ENCODE assay signal across 19 cellular contexts in genomic region chr5:95235439-95235982, GRCh38. TPM values are rescaled to one million over a fixed set of nuclear protein-coding genes. Genes with fewer than 3 reads are reported as not detected.
DNase-seq lines count a peak whose midpoint lies in the region; ATAC-seq, FAIRE-seq and TF ChIP-seq lines count a peak whose summit lies in the region.
"Had no signal": no experiment of that assay in that cellular context is flagged by ENCODE, and none has a peak within 500 bp of the region (broad histone marks: within the 10 kb centered on the region; RNA-seq: fewer than 3 reads in every experiment).

No MANE protein-coding gene starts in this region.

- BruUV-seq in IMR-90 (replicated peaks; lab: Mats Ljungman, UMichigan) (no TSS peak), K562 (replicated peaks; lab: Mats Ljungman, UMichigan) (no TSS peak)

- no peaks in the 10 kb centered on the region for H3K79me1 ChIP-seq in IMR-90 (ENCODE audit: low read depth in 1 of 2, low read length in 2 of 2)

- no peak overlapping the region for H2AFZ ChIP-seq in IMR-90 (replicated peaks; ENCODE audit: low read length, poor library complexity)
- H2AFZ ChIP-seq in K562 (ENCODE audit: low read depth, low read length), result no peak overlapping the region
- H2AFZ ChIP-seq: GM23338 had no signal

- no peak overlapping the region for H3K56ac ChIP-seq in IMR-90 (ENCODE audit: extremely low read depth, insufficient read depth, low read length)

- CTCF ChIA-PET in A549 (lab: Yijun Ruan, JAX), result no interaction called here
- CTCF ChIA-PET in IMR-90 (lab: Yijun Ruan, JAX), result no interaction called here
- CTCF ChIA-PET in K562 (lab: Yijun Ruan, JAX; ENCODE audit: low intra/inter-chr PET ratio), result no interaction called here

- intact Hi-C loops in IMR-90 (cut with micrococcal nuclease), result no loop called here
- intact Hi-C loops in K562 (cut with micrococcal nuclease), result loop anchor here (10.0 kb wide), 1 partner anchor 271 kb away; no protein-coding TSS in a partner anchor

- H4K20me1 ChIP-seq in IMR-90 (ENCODE audit: insufficient read depth, low read length) (no peaks in the 10 kb centered on the region), K562 (replicated peaks; ENCODE audit: control insufficient read depth, insufficient read depth, low read length) (0 out of 2 replicates have a peak, but pooled peaks cover 2% of the 10 kb centered on the region)
- H4K20me1 ChIP-seq: BLaER1 had no signal

- TF ChIP-seq POLR2A in A549 (IDR thresholded peaks at IDR 0.05; ENCODE audit: low read length) (no peak), IMR-90 (IDR thresholded peaks at IDR 0.05; ENCODE audit: low read depth, low read length) (no peak), K562 (conservative IDR thresholded peaks at IDR 0.05) (no peak)

- no peaks in the 10 kb centered on the region for H3K36me3 ChIP-seq in IMR-90 (ENCODE audit: control insufficient read depth, insufficient read depth, low read length)
- no peaks in the 10 kb centered on the region for H3K36me3 ChIP-seq in K562 (ENCODE audit: control insufficient read depth, insufficient read depth, low read length)
- H3K36me3 ChIP-seq: BLaER1 had no signal

- H3K4me2 ChIP-seq in A549 (no peak overlapping the region), IMR-90 (ENCODE audit: low read depth, low read length) (no peak overlapping the region), K562 (ENCODE audit: insufficient read depth, low read length) (no peak overlapping the region)
- H3K4me2 ChIP-seq: BLaER1, GM23338 had no signal

- in situ Hi-C loops in IMR-90 (cut with MboI; ENCODE audit: low sequenced_read_pairs) (no loop called here), K562 (cut with MboI) (no loop called here)

- H3K4me3 ChIP-seq in A549, result no peak overlapping the region
- H3K4me3 ChIP-seq in IMR-90 (ENCODE audit: insufficient read depth, low read depth, low read length), result no peak overlapping the region
- H3K4me3 ChIP-seq in K562, result no peak overlapping the region
- H3K4me3 ChIP-seq: BLaER1, GM23338 had no signal

- no peaks in the 10 kb centered on the region for H3K4me1 ChIP-seq in A549
- no peaks in the 10 kb centered on the region for H3K4me1 ChIP-seq in IMR-90 (ENCODE audit: control insufficient read depth, insufficient read depth, low read length)
- H3K4me1 ChIP-seq in K562 (replicated peaks in 1 of 2; ENCODE audit: control insufficient read depth in 2 of 2, insufficient read depth in 2 of 2, low read length in 2 of 2), result no peaks in the 10 kb centered on the region
- H3K4me1 ChIP-seq: BLaER1 had no signal

- no peak overlapping the region for H2BK120ac ChIP-seq in IMR-90 (ENCODE audit: low read depth, low read length)

- H2BK15ac ChIP-seq in IMR-90 (ENCODE audit: low read depth, low read length), result no peak overlapping the region

- H3K79me2 ChIP-seq in K562 (ENCODE audit: control insufficient read depth, insufficient read depth, low read length), result no peaks in the 10 kb centered on the region

- no peak overlapping the region for H4K8ac ChIP-seq in IMR-90 (ENCODE audit: low read depth in 2 of 2, low read length in 2 of 2)

- dilution Hi-C loops in IMR-90 (cut with HindIII; ENCODE audit: low sequenced_read_pairs, unreplicated experiment), result no loop called here

- no peak for TF ChIP-seq EP300 in A549 (IDR thresholded peaks at IDR 0.05)
- TF ChIP-seq EP300 in K562 (IDR thresholded peaks at IDR 0.05; ENCODE audit: low read length), result no peak

- no peak for FAIRE-seq in A549 (lab: Jason Lieb, UNC)
- FAIRE-seq in K562 (lab: Jason Lieb, UNC), result no peak
- FAIRE-seq: GM12892, GM19239 had no signal

- DNase-seq in A549 (ENCODE audit: low read depth in 1 of 2, low spot score in 1 of 2), result no peak
- peak; percentile 5 for DNase-seq in CD1c-positive myeloid dendritic cell (ENCODE audit: extremely low spot score)
- no peak for DNase-seq in IMR-90
- DNase-seq in K562 (ENCODE audit: extremely low read depth in 1 of 4, low spot score in 3 of 4), result no peak
- DNase-seq in NCI-H524 (lab: John Stamatoyannopoulos, UW), result no peak
- DNase-seq: CD4-positive, alpha-beta T cell; CD8-positive, alpha-beta memory T cell; DMS53; DMS79 treated with DMSO at 0.1 percent for 48 hours; GF-D8; H9 had no signal

- no peak for TF ChIP-seq RAD21 in A549 (conservative IDR thresholded peaks at IDR 0.05 in 1 of 2, IDR thresholded peaks at IDR 0.05 in 1 of 2)
- no peak for TF ChIP-seq RAD21 in IMR-90 (IDR thresholded peaks at IDR 0.05; ENCODE audit: low read length)
- TF ChIP-seq RAD21 in K562 (CRISPR knock-in tag; conservative IDR thresholded peaks at IDR 0.05 in 1 of 2, IDR thresholded peaks at IDR 0.05 in 1 of 2), result no peak

- H3K9ac ChIP-seq in IMR-90 (ENCODE audit: low read depth, low read length) (no peak overlapping the region), K562 (ENCODE audit: insufficient read depth in 1 of 2, low read depth in 2 of 2, low read length in 2 of 2) (no peak overlapping the region)
- H3K9ac ChIP-seq: BLaER1 had no signal

- TF ChIP-seq CTCF in A549 (IDR thresholded peaks at IDR 0.05) (no peak), IMR-90 (conservative IDR thresholded peaks at IDR 0.05; ENCODE audit: low read depth, low read length) (no peak), K562 (IDR thresholded peaks at IDR 0.05 in 2 of 3, conservative IDR thresholded peaks at IDR 0.05 in 1 of 3; ENCODE audit: insufficient read depth in 2 of 3, low read depth in 1 of 3, low read length in 3 of 3) (no peak)

- H3K27ac ChIP-seq in A549 (no peak overlapping the region), IMR-90 (ENCODE audit: insufficient read depth, low read length) (no peak overlapping the region), K562 (ENCODE audit: extremely low read depth, low read depth, low read length) (no peak overlapping the region)
- H3K27ac ChIP-seq: BLaER1, C4-2B had no signal

- no peak overlapping the region for H3K23ac ChIP-seq in IMR-90 (ENCODE audit: low read depth, low read length)

- no peak overlapping the region for H3K18ac ChIP-seq in IMR-90 (ENCODE audit: low read depth, low read length)

- no peak overlapping the region for H2BK5ac ChIP-seq in IMR-90 (ENCODE audit: low read depth, low read length, poor library complexity, severe bottlenecking)

- no peaks in the 10 kb centered on the region for H3K9me1 ChIP-seq in IMR-90 (ENCODE audit: insufficient read depth, low read length)
- H3K9me1 ChIP-seq in K562 (ENCODE audit: control insufficient read depth, insufficient read depth, low read length), result no peaks in the 10 kb centered on the region

- H3K27me3 ChIP-seq in IMR-90 (ENCODE audit: control insufficient read depth, insufficient read depth, low read length) (no peaks in the 10 kb centered on the region), K562 (ENCODE audit: control insufficient read depth in 2 of 2, insufficient read depth in 2 of 2, low read length in 2 of 2) (no peaks in the 10 kb centered on the region)
- H3K27me3 ChIP-seq: BLaER1 had no signal

- no peak overlapping the region for H2AK5ac ChIP-seq in IMR-90 (ENCODE audit: low read depth, low read length)

- ATAC-seq in A549, result no peak
- no peak for ATAC-seq in IMR-90 (ENCODE audit: low read depth)
- no peak for ATAC-seq in K562
- ATAC-seq in GM21515 (IDR thresholded peaks at IDR 0.05; ENCODE audit: unreplicated experiment), result no peak
- ATAC-seq: GM23338, HCT116 had no signal

- no peak overlapping the region for H4K91ac ChIP-seq in IMR-90 (ENCODE audit: insufficient read depth, low read depth, low read length)

- H2BK20ac ChIP-seq in IMR-90 (ENCODE audit: low read depth, low read length), result no peak overlapping the region

- no peak overlapping the region for H4K5ac ChIP-seq in IMR-90 (ENCODE audit: low read depth, low read length)

- no peak overlapping the region for H3K14ac ChIP-seq in IMR-90 (replicated peaks; ENCODE audit: low read depth, low read length)

- 71% methylated on average over 1 of the region's 1 CpG for WGBS in A549 (ENCODE audit: missing lambda C conversion rate)
- no CpG with 5 or more reads among the region's 1 CpG for WGBS in IMR-90 (ENCODE audit: extremely low coverage in 2 of 2, insufficient read length in 1 of 2), 2 experiments
- 0% methylated on average over 1 of the region's 1 CpG for WGBS in K562 (ENCODE audit: insufficient coverage, low coverage, missing lambda C conversion rate)

- H2AK9ac ChIP-seq in IMR-90 (replicated peaks; ENCODE audit: low read depth, low read length, poor library complexity), result no peak overlapping the region

- no peak overlapping the region for H3K4ac ChIP-seq in IMR-90 (ENCODE audit: low read depth, low read length)

- POLR2A ChIA-PET in A549 (lab: Yijun Ruan, JAX), result no interaction called here
- POLR2A ChIA-PET in IMR-90 (lab: Charles Lee; ENCODE audit: unreplicated experiment), result no interaction called here
- POLR2A ChIA-PET in K562 (lab: Yijun Ruan, JAX), result no interaction called here

- H3K9me3 ChIP-seq in A549, result 0 out of 3 replicates have a peak, but pooled peaks cover 2% of the 10 kb centered on the region
- no peaks in the 10 kb centered on the region for H3K9me3 ChIP-seq in IMR-90 (ENCODE audit: control insufficient read depth, insufficient read depth, low read length)
- no peaks in the 10 kb centered on the region for H3K9me3 ChIP-seq in K562 (replicated peaks; ENCODE audit: control insufficient read depth, insufficient read depth, low read depth, low read length)
- H3K9me3 ChIP-seq: BLaER1 had no signal

RNA-seq across cellular contexts. Expression of gene MCTP1, which starts 49.4 kb away (rescaled TPM):
- polyA plus RNA-seq in A549 (2011; rRNA removed) (6.9 and 7.9 TPM in 2 replicates), A549 (2017; fragmentation: RNase III; extraction: RNeasy Plus Mini Kit Qiagen cat#74134 plus additional on column Dnase treatment) (3.2 to 5.4 TPM (median 3.8 TPM) in 3 replicates), IMR-90 (2012; rRNA removed) (0.07 and 0.21 TPM in 2 replicates), K562 (2011; rRNA removed) (0.06 TPM in 1 of 2 replicates, not detected in the other), K562 (2014; fragmentation: Illumina TruSeq; extraction: Trizol) (0.04 TPM in 1 of 2 replicates, not detected in the other), K562 (2014; fragmentation: Nextera tagmentation; extraction: Ambion mirVana) (under 1 TPM; 0.39 to 0.93 TPM), K562 (2014; rRNA removed) (not detected in 2 replicates)
- polyA plus RNA-seq in A549 (2012; cell fraction: cytosol; rRNA removed), result 0.78 and 0.91 TPM in 2 replicates
- 0.42 and 1.1 TPM in 2 replicates for polyA plus RNA-seq in A549 (2012; cell fraction: nucleus; rRNA removed)
- 6.0 and 7.1 TPM in 2 replicates for polyA minus RNA-seq in A549 (2011; rRNA and poly(A)+ RNA removed)
- total RNA-seq in IMR-90 (2012; rRNA removed) (0.56 TPM in 1 of 2 replicates, not detected in the other), K562 (2014; rRNA removed) (not detected in 2 replicates), K562 (2014; rRNA removed; fragmentation: Illumina TruSeq; extraction: Trizol) (0.04 TPM in 1 of 2 replicates, not detected in the other), K562 (2015; rRNA removed; fragmentation: Illumina TruSeq; extraction: Trizol) (0.11 TPM in 1 of 2 replicates, not detected in the other), K562 (2021) (0.04 and 0.31 TPM in 2 replicates)
- not detected in 2 replicates for polyA plus RNA-seq in IMR-90 (2012; cell fraction: cytosol; rRNA removed)
- 0.23 TPM in 1 of 2 replicates, not detected in the other for polyA plus RNA-seq in IMR-90 (2012; cell fraction: nucleus; rRNA removed; ENCODE audit: low replicate concordance)
- total RNA-seq in K562 (2011; cell fraction: chromatin; rRNA removed; ENCODE audit: low replicate concordance), result 0.19 TPM in 1 of 2 replicates, not detected in the other
- total RNA-seq in K562 (2011; cell fraction: nucleolus; rRNA removed), result not detected in 2 replicates
- not detected in 2 replicates for total RNA-seq in K562 (2011; cell fraction: nucleoplasm; rRNA removed)
- polyA plus RNA-seq in K562 (2011; cell fraction: cytosol; rRNA removed), result not detected in 2 replicates
- not detected in 2 replicates for polyA plus RNA-seq in K562 (2011; cell fraction: nucleus; rRNA removed)
- 0.53 and 1.1 TPM in 2 replicates for polyA plus RNA-seq in K562 (2012)
- not detected in 2 replicates for polyA minus RNA-seq in K562 (2011; rRNA and poly(A)+ RNA removed)
- polyA minus RNA-seq in K562 (2011; cell fraction: cytosol; rRNA and poly(A)+ RNA removed), result not detected in 2 replicates
- 0.13 and 0.22 TPM in 2 replicates for polyA minus RNA-seq in K562 (2011; cell fraction: nucleus; rRNA and poly(A)+ RNA removed)
- total RNA-seq: G401 had no signal

Comparison
In these comparisons a context has a peak if more than half of its experiments do, and no peak if none do; other contexts are left out.
1. Of the 35 proteins assayed by ChIP-seq in both K562 and A549: peak only in K562: CEBPB; only in A549: MAFK; in both: none; in neither: 33.